In genomic region chr5:94672746-94673145, GRCh38 we compare ENCODE assay signal across 17 cellular contexts. TPM values are rescaled to one million over a fixed set of nuclear protein-coding genes. Genes with fewer than 3 reads are reported as not detected.
DNase-seq lines count a peak whose midpoint lies in the region; ATAC-seq, FAIRE-seq and TF ChIP-seq lines count a peak whose summit lies in the region.
"Had no signal": no experiment of that assay in that cellular context is flagged by ENCODE, and none has a peak within 500 bp of the region (broad histone marks: within the 10 kb centered on the region; RNA-seq: fewer than 3 reads in every experiment).

No MANE protein-coding gene starts in this region.

- H3F3A ChIP-seq in GM23338 (replicated peaks; ENCODE audit: low read depth) (no peaks in the 10 kb centered on the region), PC-3 (ENCODE audit: low read length, unreplicated experiment) (no peaks in the 10 kb centered on the region)

- H3K4me1 Mint-ChIP-seq in GM23338 = no peaks in the 10 kb centered on the region
- H3K4me1 Mint-ChIP-seq in stimulated activated effector memory CD8-positive, alpha-beta T cell treated with anti-CD3 and anti-CD28 coated beads, Interleukin-12 subunit alpha, Interleukin-12 subunit beta, amount 100 ng/mL, for 72 hours = peaks cover 7% of the 10 kb centered on the region

- H3K4me1 ChIP-seq in GM23338 (ENCODE audit: insufficient read depth) (no peaks in the 10 kb centered on the region), small intestine (ENCODE audit: control insufficient read depth in 2 of 2, insufficient read depth in 1 of 2, low read depth in 1 of 2, low read length in 1 of 2) (no peaks in the 10 kb centered on the region), PC-3 (ENCODE audit: insufficient read depth, low read length) (no peaks in the 10 kb centered on the region)

- TF ChIP-seq CTCF in GM23338 (conservative IDR thresholded peaks at IDR 0.05; ENCODE audit: low read depth in 2 of 2) = no peak
- no peak for TF ChIP-seq CTCF in fibroblast of villous mesenchyme (IDR thresholded peaks at IDR 0.05; ENCODE audit: insufficient read depth, low read depth, low read length)
- TF ChIP-seq CTCF in PC-3 (conservative IDR thresholded peaks at IDR 0.05; ENCODE audit: low read depth, low read length) = no peak

- no peaks in the 10 kb centered on the region for H3K79me2 ChIP-seq in GM23338 (replicated peaks; ENCODE audit: insufficient read depth)
- no peaks in the 10 kb centered on the region for H3K79me2 ChIP-seq in PC-3 (ENCODE audit: low read length)

- BruUV-seq in PC-3 (replicated peaks; lab: Mats Ljungman, UMichigan) = no TSS peak

- no peak overlapping the region for H3K9ac ChIP-seq in PC-3 (ENCODE audit: low read length)
- H3K9ac ChIP-seq: BLaER1 treated with 17β-estradiol and CSF1 and Interleukin-3, amounts not matched to agents 10 nM and 100 nM had no signal

- H3K27me3 Mint-ChIP-seq in GM23338 (ENCODE audit: insufficient read depth, low read depth, poor library complexity) = no peaks in the 10 kb centered on the region
- H3K27me3 Mint-ChIP-seq: CD4-positive, CD25-positive, alpha-beta regulatory T cell had no signal

- no peaks in the 10 kb centered on the region for H3K27me3 ChIP-seq in GM23338 (ENCODE audit: insufficient read depth)
- H3K27me3 ChIP-seq in small intestine (ENCODE audit: control insufficient read depth in 2 of 2, insufficient read depth in 2 of 2, low read length in 2 of 2) = no peaks in the 10 kb centered on the region
- H3K27me3 ChIP-seq in PC-3 (ENCODE audit: low read length) = no peaks in the 10 kb centered on the region
- H3K27me3 ChIP-seq: BLaER1 treated with 17β-estradiol and CSF1 and Interleukin-3, amounts not matched to agents 10 nM and 100 nM had no signal

- no peak for FAIRE-seq in small intestine (lab: Jason Lieb, UNC)
- FAIRE-seq: GM12878, GM18507 had no signal

- H3K4me2 ChIP-seq in GM23338 = no peak overlapping the region
- no peak overlapping the region for H3K4me2 ChIP-seq in PC-3 (ENCODE audit: low read length)
- H3K4me2 ChIP-seq: BLaER1 treated with 17β-estradiol and CSF1 and Interleukin-3, amounts not matched to agents 10 nM and 100 nM had no signal

- H3K9me2 ChIP-seq in GM23338 (ENCODE audit: insufficient read depth) (no peaks in the 10 kb centered on the region), PC-3 (replicated peaks; ENCODE audit: low read length) (no peaks in the 10 kb centered on the region)

- H3K36me3 Mint-ChIP-seq in GM23338 (ENCODE audit: low read depth) = peaks cover 10% of the 10 kb centered on the region; the same call in 2 of the 3 replicates
- peaks cover 54% of the 10 kb centered on the region for H3K36me3 Mint-ChIP-seq in stimulated activated effector memory CD8-positive, alpha-beta T cell treated with anti-CD3 and anti-CD28 coated beads, Interleukin-12 subunit alpha, Interleukin-12 subunit beta, amount 100 ng/mL, for 72 hours

- intact Hi-C loops in PC-3 (cut with micrococcal nuclease) = no loop called here

- 72 to 85% (median 83%) methylated on average over 1 of the region's 1 CpG for WGBS in small intestine, 3 donors

- H3K4me3 Mint-ChIP-seq in GM23338 = no peak overlapping the region
- H3K4me3 Mint-ChIP-seq in stimulated activated effector memory CD8-positive, alpha-beta T cell treated with anti-CD3 and anti-CD28 coated beads, Interleukin-12 subunit alpha, Interleukin-12 subunit beta, amount 100 ng/mL, for 72 hours = no peak overlapping the region
- H3K4me3 Mint-ChIP-seq: CD4-positive, CD25-positive, alpha-beta regulatory T cell; HFFc6 had no signal

- H2AFZ ChIP-seq in GM23338 = no peak overlapping the region
- H2AFZ ChIP-seq in PC-3 (ENCODE audit: low read length) = no peak overlapping the region

- H3K4me3 ChIP-seq in GM23338 (no peak overlapping the region), fibroblast of villous mesenchyme (ENCODE audit: low read depth, low read length) (no peak overlapping the region), small intestine (ENCODE audit: low read depth in 1 of 2, low read length in 2 of 2) (no peak overlapping the region), PC-3 (ENCODE audit: low read length) (no peak overlapping the region)
- H3K4me3 ChIP-seq: BLaER1 treated with 17β-estradiol and CSF1 and Interleukin-3, amounts not matched to agents 10 nM and 100 nM; GM12878 had no signal

- POLR2A ChIA-PET in PC-3 (lab: Charles Lee; ENCODE audit: unreplicated experiment) = no interaction called here

- H4K20me1 ChIP-seq in GM23338 (replicated peaks; ENCODE audit: insufficient read depth) = no peaks in the 10 kb centered on the region
- H4K20me1 ChIP-seq in PC-3 (ENCODE audit: low read length) = no peaks in the 10 kb centered on the region
- H4K20me1 ChIP-seq: BLaER1 treated with 17β-estradiol and CSF1 and Interleukin-3, amounts not matched to agents 10 nM and 100 nM had no signal

- no peak overlapping the region for H3K27ac ChIP-seq in GM23338 (ENCODE audit: low read depth)
- H3K27ac ChIP-seq in small intestine (ENCODE audit: low read depth in 1 of 2, low read length in 1 of 2) = no peak overlapping the region
- H3K27ac ChIP-seq in PC-3 (ENCODE audit: low read length) = no peak overlapping the region
- H3K27ac ChIP-seq: BLaER1 treated with 17β-estradiol and CSF1 and Interleukin-3, amounts not matched to agents 10 nM and 100 nM had no signal

- H3K9me3 ChIP-seq in small intestine (ENCODE audit: control insufficient read depth, low read depth) = no peaks in the 10 kb centered on the region
- H3K9me3 ChIP-seq in PC-3 (ENCODE audit: low read length) = no peaks in the 10 kb centered on the region
- H3K9me3 ChIP-seq: BLaER1 treated with 17β-estradiol and CSF1 and Interleukin-3, amounts not matched to agents 10 nM and 100 nM had no signal

- H3K9me3 Mint-ChIP-seq in GM23338 = no peaks in the 10 kb centered on the region
- H3K9me3 Mint-ChIP-seq in stimulated activated effector memory CD8-positive, alpha-beta T cell treated with anti-CD3 and anti-CD28 coated beads, Interleukin-12 subunit alpha, Interleukin-12 subunit beta, amount 100 ng/mL, for 72 hours = no peaks in the 10 kb centered on the region
- H3K9me3 Mint-ChIP-seq: CD4-positive, CD25-positive, alpha-beta regulatory T cell; HFFc6 had no signal

- H3K36me3 ChIP-seq in GM23338 (ENCODE audit: insufficient read depth) (0 out of 2 replicates have a peak, but pooled peaks cover 8% of the 10 kb centered on the region), small intestine (ENCODE audit: control insufficient read depth in 2 of 2, insufficient read depth in 2 of 2, low read length in 2 of 2) (no peaks in the 10 kb centered on the region), PC-3 (ENCODE audit: low read depth, low read length) (no peaks in the 10 kb centered on the region)

- CTCF ChIA-PET in PC-3 (lab: Charles Lee) = no interaction called here

- 0 out of 2 replicates have a peak overlapping the region, but pooled peaks have one; percentile 9 for H3K27ac Mint-ChIP-seq in GM23338
- peak overlapping the region; percentile 59 for H3K27ac Mint-ChIP-seq in stimulated activated effector memory CD8-positive, alpha-beta T cell treated with anti-CD3 and anti-CD28 coated beads, Interleukin-12 subunit alpha, Interleukin-12 subunit beta, amount 100 ng/mL, for 72 hours
- H3K27ac Mint-ChIP-seq: CD4-positive, CD25-positive, alpha-beta regulatory T cell; HFFc6 had no signal

- ATAC-seq in GM23338 = no peak
- ATAC-seq in stimulated activated effector memory CD8-positive, alpha-beta T cell treated with anti-CD3 and anti-CD28 coated beads, Interleukin-12 subunit alpha, Interleukin-12 subunit beta, amount 100 ng/mL, for 72 hours = no peak
- ATAC-seq in GM19395 (IDR thresholded peaks at IDR 0.05; ENCODE audit: unreplicated experiment) = no peak
- ATAC-seq in PC-3 = no peak
- ATAC-seq: GM12878 had no signal

- DNase-seq in GM23338 (ENCODE audit: low spot score) (no peak), amniotic epithelial cell (ENCODE audit: low read depth) (peak; percentile 23), fibroblast of villous mesenchyme (ENCODE audit: low read depth) (peak; percentile 9), small intestine (no peak), PC-3 (no peak)
- no peak for DNase-seq in stimulated activated effector memory CD8-positive, alpha-beta T cell treated with anti-CD3 and anti-CD28 coated beads, Interleukin-12 subunit alpha, Interleukin-12 subunit beta, amount 100 ng/mL, for 72 hours (ENCODE audit: low spot score in 2 of 2)
- DNase-seq: 8988T; CD4-positive, CD25-positive, alpha-beta regulatory T cell; DMS 273 treated with DMSO at 0.1 percent for 48 hours; HCEC 1CT; HFFc6; IMR-90; KBM-7 had no signal

TF ChIP-seq in GM23338, 12 proteins besides CTCF, POLR2A, EP300 and RAD21 (continues in another document):
- no peak for TF ChIP-seq REST (IDR thresholded peaks at IDR 0.05; ENCODE audit: unreplicated experiment)

RNA-seq across cellular contexts. Expression of gene SLF1, which starts 54.3 kb away (rescaled TPM):
- 33.9 and 36.3 TPM in 2 replicates for total RNA-seq in GM23338 (2014; rRNA removed; shearing (Covaris generic))
- polyA plus RNA-seq in GM23338 (2016; fragmentation: Nextera tagmentation; extraction: Ambion mirVana) = 34.8 and 43.8 TPM in 2 replicates
- 8.1 and 16.0 TPM in 2 replicates for total RNA-seq in fibroblast of villous mesenchyme
- 1 to 10 TPM; 3.3 to 6.9 (median 4.1) TPM for polyA plus RNA-seq in small intestine
- total RNA-seq in PC-3 (2014; rRNA removed) = 23.6 and 27.8 TPM in 2 replicates

RNA-seq across cellular contexts. Expression of gene KIAA0825, which starts 54.3 kb away (rescaled TPM):
- total RNA-seq in GM23338 (2014; rRNA removed; shearing (Covaris generic)) = 1.7 and 3.1 TPM in 2 replicates
- polyA plus RNA-seq in GM23338 (2016; fragmentation: Nextera tagmentation; extraction: Ambion mirVana) = 1.8 TPM in 2 replicates
- 4.8 and 9.5 TPM in 2 replicates for total RNA-seq in fibroblast of villous mesenchyme
- under 1 TPM; 0.51 to 0.67 (median 0.54) TPM for polyA plus RNA-seq in small intestine
- total RNA-seq in PC-3 (2014; rRNA removed) = 0.07 and 0.23 TPM in 2 replicates

Comparison
In these comparisons a context has a peak if more than half of its experiments do, and no peak if none do; other contexts are left out.
1. DNase-seq: peak in amniotic epithelial cell (single experiment) and fibroblast of villous mesenchyme (single experiment); none in GM23338 (single experiment), stimulated activated effector memory CD8-positive, alpha-beta T cell treated with anti-CD3 and anti-CD28 coated beads, Interleukin-12 subunit alpha, Interleukin-12 subunit beta, amount 100 ng/mL, for 72 hours (0 of 2), small intestine (single experiment) and PC-3 (single experiment).